ENCODE assay signal across 20 cellular contexts in genomic region chr2:191645807-191646611, GRCh38. TPM values are rescaled to one million over a fixed set of nuclear protein-coding genes. Genes with fewer than 3 reads are reported as not detected.
DNase-seq lines count a peak whose midpoint lies in the region; ATAC-seq, FAIRE-seq and TF ChIP-seq lines count a peak whose summit lies in the region.
"Had no signal": no experiment of that assay in that cellular context is flagged by ENCODE, and none has a peak within 500 bp of the region (broad histone marks: within the 10 kb centered on the region; RNA-seq: fewer than 3 reads in every experiment).

No MANE protein-coding gene starts in this region.

- 0 out of 2 replicates have a peak, but pooled peaks cover 4% of the 10 kb centered on the region for H3K9me2 ChIP-seq in GM23248 (ENCODE audit: insufficient read depth)

- in situ Hi-C loops in GM23248 (cut with MboI): no loop called here

- 0 out of 2 replicates have a peak overlapping the region, but pooled peaks have one; percentile 20 for H2AFZ ChIP-seq in GM23248

- TF ChIP-seq EP300 in A549 (IDR thresholded peaks at IDR 0.05): no peak

- no peak overlapping the region for H3K9ac ChIP-seq in GM23248
- H3K9ac ChIP-seq: KMS-11 had no signal

- POLR2A ChIA-PET in A549 (lab: Yijun Ruan, JAX) (no interaction called here), RWPE1 (lab: Yijun Ruan, JAX; ENCODE audit: low non-redundant PET) (interaction anchor here (0.5 kb wide), 1 partner anchor 33 kb away, joined by 5 read pairs; no protein-coding TSS in a partner anchor)

- TF ChIP-seq POLR2A in A549 (IDR thresholded peaks at IDR 0.05; ENCODE audit: low read length): no peak

- no peak for DNase-seq in A549 (ENCODE audit: low read depth in 1 of 2, low spot score in 1 of 2)
- DNase-seq in GM23248: peak; percentile 17
- DNase-seq in RWPE1 (ENCODE audit: low spot score): peak; percentile 60
- peak; percentile 77 for DNase-seq in fibroblast of villous mesenchyme (ENCODE audit: low read depth)
- no peak for DNase-seq in inferior parietal cortex (ENCODE audit: extremely low spot score)
- no peak for DNase-seq in NCI-H1436 treated with DMSO at 0.1 percent for 48 hours (lab: John Stamatoyannopoulos, UW)
- DNase-seq in DMS53 (lab: John Stamatoyannopoulos, UW): no peak
- DNase-seq: activated CD4-positive, alpha-beta T cell treated with anti-CD3 and anti-CD28 coated beads, Interleukin-2, amount 50 U/mL, for 48 hours; glutamatergic neuron; NCI-H1417; NCI-H2171 treated with DMSO at 0.1 percent for 48 hours; NCI-H82; right cardiac atrium; RPMI8226; stimulated activated naive CD8-positive, alpha-beta T cell treated with anti-CD3 and anti-CD28 coated beads, Interleukin-15, Interleukin-2, amounts not matched to agents 100 U/mL and 50 U/mL, for 24 hours had no signal

- H4K20me1 ChIP-seq in GM23248 (ENCODE audit: insufficient read depth): no peaks in the 10 kb centered on the region

- CTCF ChIA-PET in A549 (lab: Yijun Ruan, JAX): no interaction called here
- CTCF ChIA-PET in RWPE1 (lab: Yijun Ruan, JAX): interaction anchor here (0.7 kb wide), 1 partner anchor 172 kb away, joined by 5 read pairs; no protein-coding TSS in a partner anchor

- H3K36me3 ChIP-seq in GM23248 (ENCODE audit: low read depth): no peaks in the 10 kb centered on the region

- H3K27ac ChIP-seq in A549: peak overlapping the region; percentile 48 to 49; a peak in 3 of 6 replicates
- H3K27ac ChIP-seq in GM23248: no peak overlapping the region
- peak overlapping the region; percentile 84 for H3K27ac ChIP-seq in RWPE1
- H3K27ac ChIP-seq: coronary artery, KMS-11, VCaP had no signal

- no peaks in the 10 kb centered on the region for H3K9me3 ChIP-seq in A549
- no peaks in the 10 kb centered on the region for H3K9me3 ChIP-seq in GM23248 (ENCODE audit: low read depth)

- FAIRE-seq in A549 (lab: Jason Lieb, UNC): no peak

- no peak for TF ChIP-seq RAD21 in A549 (conservative IDR thresholded peaks at IDR 0.05 in 1 of 2, IDR thresholded peaks at IDR 0.05 in 1 of 2)

- TF ChIP-seq CTCF in A549 (IDR thresholded peaks at IDR 0.05) (no peak), RWPE1 (conservative IDR thresholded peaks at IDR 0.05; ENCODE audit: low read depth) (no peak), fibroblast of villous mesenchyme (IDR thresholded peaks at IDR 0.05; ENCODE audit: insufficient read depth, low read depth, low read length) (no peak)

- no peaks in the 10 kb centered on the region for H3K27me3 ChIP-seq in GM23248 (replicated peaks; ENCODE audit: insufficient read depth)

- ATAC-seq in A549: peak; percentile 30 to 56; a peak in 2 of 6 replicates
- ATAC-seq in GM21723 (IDR thresholded peaks at IDR 0.05; ENCODE audit: unreplicated experiment): no peak
- ATAC-seq: HCT116; right cardiac atrium; stimulated activated naive CD8-positive, alpha-beta T cell treated with anti-CD3 and anti-CD28 coated beads, Interleukin-15, Interleukin-2, amounts not matched to agents 100 U/mL and 50 U/mL, for 24 hours had no signal

- H3K4me2 ChIP-seq in A549 (peak overlapping the region; percentile 10; the same call in 2 of the 3 replicates), GM23248 (ENCODE audit: unreplicated experiment) (no peak overlapping the region)
- H3K4me2 ChIP-seq: KMS-11 had no signal

- H3K4me3 ChIP-seq in A549: no peak overlapping the region
- no peak overlapping the region for H3K4me3 ChIP-seq in GM23248
- H3K4me3 ChIP-seq in fibroblast of villous mesenchyme (ENCODE audit: low read depth, low read length): no peak overlapping the region
- H3K4me3 ChIP-seq: coronary artery had no signal

- no peaks in the 10 kb centered on the region for H3K79me2 ChIP-seq in GM23248 (ENCODE audit: insufficient read depth)

- 42% methylated on average over 2 of the region's 2 CpGs for WGBS in A549 (ENCODE audit: missing lambda C conversion rate)
- WGBS in GM23248 (ENCODE audit: low coverage in 1 of 2, low lambda C conversion rate in 2 of 2, missing lambda C conversion rate in 2 of 2), 2 experiments: 44 to 50% methylated on average over 2 of the region's 2 CpGs

- peaks cover 25% of the 10 kb centered on the region for H3K4me1 ChIP-seq in A549
- no peaks in the 10 kb centered on the region for H3K4me1 ChIP-seq in GM23248 (ENCODE audit: insufficient read depth)

- peaks cover 17% of the 10 kb centered on the region for H3F3A ChIP-seq in GM23248 (ENCODE audit: insufficient read depth)

TF ChIP-seq in A549, 52 proteins besides CTCF, POLR2A, EP300 and RAD21:
- TF ChIP-seq FOXS1 (CRISPR knock-in tag; IDR thresholded peaks at IDR 0.05): no peak
- TF ChIP-seq JUN (IDR thresholded peaks at IDR 0.05): no peak
- TF ChIP-seq HOXB13 (CRISPR knock-in tag; IDR thresholded peaks at IDR 0.05; ENCODE audit: low read depth): no peak
- no peak for TF ChIP-seq RARB (CRISPR knock-in tag; IDR thresholded peaks at IDR 0.05)
- TF ChIP-seq EHMT2 (IDR thresholded peaks at IDR 0.05; ENCODE audit: low read depth): no peak
- TF ChIP-seq ELK1 (IDR thresholded peaks at IDR 0.05; ENCODE audit: low read depth, low read length): no peak
- TF ChIP-seq BCL3 (IDR thresholded peaks at IDR 0.05): no peak

RNA-seq across cellular contexts. Expression of gene NABP1, which starts 31.9 kb away (rescaled TPM):
- 13.6 and 22.4 TPM in 2 replicates for polyA plus RNA-seq in A549 (2011; rRNA removed)
- 1.7 and 1.8 TPM in 2 replicates for polyA plus RNA-seq in A549 (2012; cell fraction: cytosol; rRNA removed)
- polyA plus RNA-seq in A549 (2012; cell fraction: nucleus; rRNA removed): 2.9 and 4.9 TPM in 2 replicates
- 21.9 to 22.2 TPM (median 21.9 TPM) in 3 replicates for polyA plus RNA-seq in A549 (2017; fragmentation: RNase III; extraction: RNeasy Plus Mini Kit Qiagen cat#74134 plus additional on column Dnase treatment)
- 19.0 and 21.4 TPM in 2 replicates for polyA minus RNA-seq in A549 (2011; rRNA and poly(A)+ RNA removed)
- 121 and 124 TPM in 2 replicates for total RNA-seq in GM23248 (2014; rRNA removed; shearing (Covaris generic))
- 120 and 148 TPM in 2 replicates for polyA plus RNA-seq in GM23248 (2016; fragmentation: Nextera tagmentation; extraction: Ambion mirVana)
- total RNA-seq in fibroblast of villous mesenchyme: 66.7 and 308 TPM in 2 replicates

Comparison
In these comparisons a context has a peak if more than half of its experiments do, and no peak if none do; other contexts are left out.
1. DNase-seq: peak in GM23248 (single experiment), RWPE1 (single experiment) and fibroblast of villous mesenchyme (single experiment); none in A549 (0 of 2), inferior parietal cortex (single experiment), NCI-H1436 treated with DMSO at 0.1 percent for 48 hours (single experiment) and DMS53 (single experiment).